20 cellular contexts compared by ENCODE assay signal in genomic region chr19:2732883-2733282, GRCh38. TPM values are rescaled to one million over a fixed set of nuclear protein-coding genes. Genes with fewer than 3 reads are reported as not detected.
DNase-seq lines count a peak whose midpoint lies in the region; ATAC-seq and TF ChIP-seq lines count a peak whose summit lies in the region.
"Had no signal": no experiment of that assay in that cellular context is flagged by ENCODE, and none has a peak within 500 bp of the region (broad histone marks: within the 10 kb centered on the region; RNA-seq: fewer than 3 reads in every experiment).

No MANE protein-coding gene starts in this region.

- no peak for TF ChIP-seq CTCF in RWPE1 (conservative IDR thresholded peaks at IDR 0.05; ENCODE audit: low read depth)
- TF ChIP-seq CTCF in psoas muscle (IDR thresholded peaks at IDR 0.05), result no peak

- ATAC-seq in left ventricle myocardium superior (no peak), Right ventricle myocardium inferior (no peak), psoas muscle (no peak), GM18520 (IDR thresholded peaks at IDR 0.05; ENCODE audit: unreplicated experiment) (no peak), HG03442 (IDR thresholded peaks at IDR 0.05; ENCODE audit: unreplicated experiment) (no peak)
- ATAC-seq: CD8-positive, alpha-beta T cell; GM23338 had no signal

- CTCF ChIA-PET in RWPE1 (lab: Yijun Ruan, JAX), result interaction anchor here (0.7 to 1.2 kb wide), 2 partner anchors 10 to 16 kb away, joined by 3 read pairs; no protein-coding TSS in a partner anchor

- POLR2A ChIA-PET in RWPE1 (lab: Yijun Ruan, JAX; ENCODE audit: low non-redundant PET), result no interaction called here

- H3K36me3 ChIP-seq in psoas muscle (ENCODE audit: insufficient read depth in 1 of 2, low read depth in 1 of 2), result peaks cover 10 to 37% of the 10 kb centered on the region in 2 donors

- 0 out of 2 replicates have a peak overlapping the region, but pooled peaks have one; percentile 63 for H3K27ac ChIP-seq in RWPE1
- H3K27ac ChIP-seq in psoas muscle, result no peak overlapping the region
- H3K27ac ChIP-seq: 22Rv1, BLaER1, C4-2B had no signal

- no peak overlapping the region for H3K4me3 ChIP-seq in psoas muscle
- H3K4me3 ChIP-seq: BLaER1, GM23338, HAP-1 had no signal

- intact Hi-C loops in left ventricle myocardium superior (cut with micrococcal nuclease) (no loop called here), Right ventricle myocardium inferior (cut with DNase I) (no loop called here), psoas muscle (cut with DNase I) (loop anchor here in 1 of 2 donors (5.0 kb wide), 1 partner anchor 34 kb away; no protein-coding TSS in a partner anchor)

- no peaks in the 10 kb centered on the region for H3K27me3 ChIP-seq in psoas muscle (ENCODE audit: insufficient read depth in 3 of 3, low read length in 2 of 3)
- H3K27me3 ChIP-seq: BLaER1 had no signal

- DNase-seq in left ventricle myocardium superior (peak; percentile 23), Right ventricle myocardium inferior (ENCODE audit: missing footprints) (no peak), RWPE1 (ENCODE audit: low spot score) (no peak), iPS-NIHi11 (ENCODE audit: low spot score) (peak; percentile 6), psoas muscle (peak; percentile 6 to 38), DMS79 treated with DMSO at 0.1 percent for 48 hours (lab: John Stamatoyannopoulos, UW) (no peak)
- DNase-seq: Caco-2; CD4-positive, CD25-positive, alpha-beta regulatory T cell; CD8-positive, alpha-beta T cell; DMS 273 treated with DMSO at 0.1 percent for 48 hours; DMS79; GF-D8; HFFc6 had no signal

- no peaks in the 10 kb centered on the region for H3K4me1 ChIP-seq in psoas muscle
- H3K4me1 ChIP-seq: Caco-2, HAP-1 had no signal

- H3K9me3 ChIP-seq in psoas muscle, result no peaks in the 10 kb centered on the region
- H3K9me3 ChIP-seq: Caco-2, HAP-1 had no signal

- WGBS in psoas muscle, 3 donors, result 93 to 94% (median 93%) methylated on average over 30 to 38 of the region's 38 CpGs

RNA-seq across cellular contexts. Expression of gene SLC39A3, which starts 6.9 kb away (rescaled TPM):
- 26.6 TPM for total RNA-seq in left ventricle myocardium superior
- total RNA-seq in Right ventricle myocardium inferior, result 24.5 TPM
- total RNA-seq in psoas muscle, result 10 to 100 TPM; 16.9 to 26.8 (median 20.0) TPM
- polyA plus RNA-seq in psoas muscle, result 10 to 100 TPM; 28.4 to 70.1 (median 32.6) TPM

RNA-seq across cellular contexts. Expression of gene DIRAS1, which starts 11.7 kb away (rescaled TPM):
- total RNA-seq in left ventricle myocardium superior, result 241 TPM
- 200 TPM for total RNA-seq in Right ventricle myocardium inferior
- total RNA-seq in psoas muscle, result 10 to 100 TPM in 1 of 4 donors, 1 to 10 TPM in 3; 1.1 to 29.9 (median 4.5) TPM
- 1 to 10 TPM in 1 of 3 donors, under 1 TPM in 2; 0.13 to 5.7 (median 0.15) TPM for polyA plus RNA-seq in psoas muscle
- total RNA-seq: CD4-positive, CD25-positive, alpha-beta regulatory T cell had no signal
- polyA plus RNA-seq: CD4-positive, CD25-positive, alpha-beta regulatory T cell had no signal

RNA-seq across cellular contexts. Expression of gene GNG7, which starts 30.4 kb away (rescaled TPM):
- total RNA-seq in left ventricle myocardium superior (39.3 TPM), Right ventricle myocardium inferior (26.7 TPM), psoas muscle (1 to 10 TPM; 1.2 to 5.4 (median 2.3) TPM)
- polyA plus RNA-seq in psoas muscle, result under 1 TPM; 0.48 to 0.73 (median 0.58) TPM

RNA-seq across cellular contexts. Expression of gene SGTA, which starts 50.2 kb away (rescaled TPM):
- total RNA-seq in left ventricle myocardium superior, result 68.7 TPM
- 64.3 TPM for total RNA-seq in Right ventricle myocardium inferior
- 100 to 1,000 TPM in 1 of 4 donors, 10 to 100 TPM in 3; 63.4 to 104 (median 77.8) TPM for total RNA-seq in psoas muscle
- polyA plus RNA-seq in psoas muscle, result 100 to 1,000 TPM in 2 of 3 donors, 10 to 100 TPM in 1; 99.1 to 186 (median 123) TPM

RNA-seq across cellular contexts. Expression of gene THOP1, which starts 52.4 kb away (rescaled TPM):
- total RNA-seq in left ventricle myocardium superior (59.2 TPM), Right ventricle myocardium inferior (54.8 TPM), psoas muscle (10 to 100 TPM; 46.0 to 60.2 (median 55.9) TPM)
- 10 to 100 TPM; 58.3 to 92.2 (median 85.9) TPM for polyA plus RNA-seq in psoas muscle

Comparison
In these comparisons a context has a peak if more than half of its experiments do, and no peak if none do; other contexts are left out.
1. DNase-seq: peak in left ventricle myocardium superior (single experiment), iPS-NIHi11 (single experiment) and psoas muscle (2 of 2); none in Right ventricle myocardium inferior (single experiment), RWPE1 (single experiment) and DMS79 treated with DMSO at 0.1 percent for 48 hours (single experiment).